In the genomic region with DNA sequence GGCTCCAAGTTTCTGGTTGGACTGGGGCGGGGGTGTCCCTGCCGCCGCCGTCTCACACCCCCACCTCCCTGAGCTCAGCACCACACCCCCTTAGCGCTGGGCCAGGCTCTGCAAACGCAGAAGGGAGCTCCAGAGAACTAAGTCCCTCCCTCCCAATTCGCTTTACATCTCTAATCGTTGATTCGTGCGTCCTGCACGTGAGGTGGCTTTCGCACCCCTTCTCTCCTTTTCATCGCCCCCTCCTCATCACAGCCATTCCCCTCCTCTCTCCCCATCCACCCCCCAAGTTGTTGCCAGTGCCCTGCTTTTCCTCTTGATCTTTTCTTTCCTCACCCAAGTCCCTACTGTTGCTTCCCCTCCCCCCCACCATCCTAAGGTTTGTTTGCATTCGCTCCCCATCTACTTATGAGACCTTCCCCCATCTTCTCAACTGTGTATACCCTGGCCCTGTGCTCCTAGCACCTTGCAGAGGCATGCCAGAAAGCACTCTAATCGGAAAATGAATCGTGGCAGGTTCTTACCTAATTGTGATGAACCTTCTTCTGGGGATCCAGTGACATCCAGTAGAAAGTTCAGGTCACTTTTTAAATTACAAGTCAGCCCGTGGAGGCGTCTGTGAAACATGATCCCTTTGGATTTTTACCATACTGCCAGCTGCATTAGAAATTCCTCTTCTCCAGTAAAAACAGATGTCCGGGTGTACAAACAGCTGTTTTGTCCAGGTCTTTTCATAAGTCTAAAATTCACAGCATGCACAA, we compare ENCODE assay signal across 1 cellular context.
TF ChIP-seq lines count a peak whose summit lies in the region.

No MANE protein-coding gene starts in this region.

TF ChIP-seq in HepG2, 621 proteins besides CTCF, POLR2A, EP300 and RAD21 (continued from another document and continues in another):
- TF ChIP-seq ZHX2 (IDR thresholded peaks at IDR 0.05; ENCODE audit: low read depth) = no peak
- TF ChIP-seq ZHX2 (CRISPR knock-in tag; IDR thresholded peaks at IDR 0.05; ENCODE audit: borderline replicate concordance) = no peak
- TF ChIP-seq FOSL2 (CRISPR knock-in tag; IDR thresholded peaks at IDR 0.05) = no peak
- TF ChIP-seq, protein P1, sequence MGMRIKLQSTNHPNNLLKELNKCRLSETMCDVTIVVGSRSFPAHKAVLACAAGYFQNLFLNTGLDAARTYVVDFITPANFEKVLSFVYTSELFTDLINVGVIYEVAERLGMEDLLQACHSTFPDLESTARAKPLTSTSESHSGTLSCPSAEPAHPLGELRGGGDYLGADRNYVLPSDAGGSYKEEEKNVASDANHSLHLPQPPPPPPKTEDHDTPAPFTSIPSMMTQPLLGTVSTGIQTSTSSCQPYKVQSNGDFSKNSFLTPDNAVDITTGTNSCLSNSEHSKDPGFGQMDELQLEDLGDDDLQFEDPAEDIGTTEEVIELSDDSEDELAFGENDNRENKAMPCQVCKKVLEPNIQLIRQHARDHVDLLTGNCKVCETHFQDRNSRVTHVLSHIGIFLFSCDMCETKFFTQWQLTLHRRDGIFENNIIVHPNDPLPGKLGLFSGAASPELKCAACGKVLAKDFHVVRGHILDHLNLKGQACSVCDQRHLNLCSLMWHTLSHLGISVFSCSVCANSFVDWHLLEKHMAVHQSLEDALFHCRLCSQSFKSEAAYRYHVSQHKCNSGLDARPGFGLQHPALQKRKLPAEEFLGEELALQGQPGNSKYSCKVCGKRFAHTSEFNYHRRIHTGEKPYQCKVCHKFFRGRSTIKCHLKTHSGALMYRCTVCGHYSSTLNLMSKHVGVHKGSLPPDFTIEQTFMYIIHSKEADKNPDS (CRISPR knock-in tag; IDR thresholded peaks at IDR 0.05) = peak; percentile 36; the same call in 1 of the 2 replicates
- TF ChIP-seq CHCHD3 (CRISPR knock-in tag; IDR thresholded peaks at IDR 0.05) = 0 out of 2 replicates have a peak, but pooled peaks have one; percentile 20
- TF ChIP-seq DRAP1 (CRISPR knock-in tag; IDR thresholded peaks at IDR 0.05) = peak; percentile 8; the same call in 1 of the 2 replicates
- TF ChIP-seq ZNF776 (CRISPR knock-in tag; IDR thresholded peaks at IDR 0.05) = no peak
- 0 out of 2 replicates have a peak, but pooled peaks have one; percentile 2 for TF ChIP-seq MIER3 (CRISPR knock-in tag; IDR thresholded peaks at IDR 0.05; ENCODE audit: borderline replicate concordance)
- TF ChIP-seq THAP7 (CRISPR knock-in tag; IDR thresholded peaks at IDR 0.05) = no peak
- TF ChIP-seq ZNF775 (CRISPR knock-in tag; IDR thresholded peaks at IDR 0.05; ENCODE audit: borderline replicate concordance) = no peak
- TF ChIP-seq CC2D1A (CRISPR knock-in tag; IDR thresholded peaks at IDR 0.05) = 0 out of 2 replicates have a peak, but pooled peaks have one; percentile 79
- 0 out of 2 replicates have a peak, but pooled peaks have one; percentile 54 for TF ChIP-seq ZNF510 (CRISPR knock-in tag; IDR thresholded peaks at IDR 0.05; ENCODE audit: low read depth)
- peak; percentile 10 for TF ChIP-seq ZNF407 (CRISPR knock-in tag; IDR thresholded peaks at IDR 0.05; ENCODE audit: not compliant biosample characterization)
- no peak for TF ChIP-seq DZIP1 (CRISPR knock-in tag; IDR thresholded peaks at IDR 0.05)
- peak; percentile 7 for TF ChIP-seq XRCC5 (optimal IDR thresholded peaks at IDR 0.05; ENCODE audit: low read length)
- no peak for TF ChIP-seq ZNF24 (IDR thresholded peaks at IDR 0.05)
- TF ChIP-seq, protein P2, sequence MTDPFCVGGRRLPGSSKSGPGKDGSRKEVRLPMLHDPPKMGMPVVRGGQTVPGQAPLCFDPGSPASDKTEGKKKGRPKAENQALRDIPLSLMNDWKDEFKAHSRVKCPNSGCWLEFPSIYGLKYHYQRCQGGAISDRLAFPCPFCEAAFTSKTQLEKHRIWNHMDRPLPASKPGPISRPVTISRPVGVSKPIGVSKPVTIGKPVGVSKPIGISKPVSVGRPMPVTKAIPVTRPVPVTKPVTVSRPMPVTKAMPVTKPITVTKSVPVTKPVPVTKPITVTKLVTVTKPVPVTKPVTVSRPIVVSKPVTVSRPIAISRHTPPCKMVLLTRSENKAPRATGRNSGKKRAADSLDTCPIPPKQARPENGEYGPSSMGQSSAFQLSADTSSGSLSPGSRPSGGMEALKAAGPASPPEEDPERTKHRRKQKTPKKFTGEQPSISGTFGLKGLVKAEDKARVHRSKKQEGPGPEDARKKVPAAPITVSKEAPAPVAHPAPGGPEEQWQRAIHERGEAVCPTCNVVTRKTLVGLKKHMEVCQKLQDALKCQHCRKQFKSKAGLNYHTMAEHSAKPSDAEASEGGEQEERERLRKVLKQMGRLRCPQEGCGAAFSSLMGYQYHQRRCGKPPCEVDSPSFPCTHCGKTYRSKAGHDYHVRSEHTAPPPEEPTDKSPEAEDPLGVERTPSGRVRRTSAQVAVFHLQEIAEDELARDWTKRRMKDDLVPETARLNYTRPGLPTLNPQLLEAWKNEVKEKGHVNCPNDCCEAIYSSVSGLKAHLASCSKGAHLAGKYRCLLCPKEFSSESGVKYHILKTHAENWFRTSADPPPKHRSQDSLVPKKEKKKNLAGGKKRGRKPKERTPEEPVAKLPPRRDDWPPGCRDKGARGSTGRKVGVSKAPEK (CRISPR knock-in tag; IDR thresholded peaks at IDR 0.05; ENCODE audit: borderline replicate concordance) = peak; percentile 88; the same call in 1 of the 2 replicates
- TF ChIP-seq E2F5 (CRISPR knock-in tag; conservative IDR thresholded peaks at IDR 0.05) = no peak
- TF ChIP-seq ZNF780A (CRISPR knock-in tag; IDR thresholded peaks at IDR 0.05) = no peak
- TF ChIP-seq, protein P3, sequence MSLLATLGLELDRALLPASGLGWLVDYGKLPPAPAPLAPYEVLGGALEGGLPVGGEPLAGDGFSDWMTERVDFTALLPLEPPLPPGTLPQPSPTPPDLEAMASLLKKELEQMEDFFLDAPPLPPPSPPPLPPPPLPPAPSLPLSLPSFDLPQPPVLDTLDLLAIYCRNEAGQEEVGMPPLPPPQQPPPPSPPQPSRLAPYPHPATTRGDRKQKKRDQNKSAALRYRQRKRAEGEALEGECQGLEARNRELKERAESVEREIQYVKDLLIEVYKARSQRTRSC (CRISPR knock-in tag; IDR thresholded peaks at IDR 0.05; ENCODE audit: low read depth) = 0 out of 2 replicates have a peak, but pooled peaks have one; percentile 9
